In the genomic region with DNA sequence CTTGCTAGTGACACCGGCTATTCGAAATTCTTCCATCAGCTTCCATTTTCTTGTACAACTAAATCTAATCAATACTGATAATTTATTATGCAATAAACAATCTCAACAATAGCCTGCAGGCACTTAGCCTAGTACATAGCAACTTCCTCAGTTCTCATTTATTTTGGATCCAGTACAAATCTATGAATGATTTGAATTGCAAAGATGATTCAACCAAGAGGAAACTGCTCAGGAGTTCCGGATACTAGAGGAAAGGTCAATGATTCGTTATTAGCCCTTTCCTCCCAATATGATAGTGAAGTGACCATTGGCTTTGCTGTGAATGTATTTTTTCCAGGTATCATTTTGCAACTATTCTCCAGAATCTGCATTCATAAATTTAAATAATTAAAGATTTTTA, we compare ENCODE assay signal across 17 cellular contexts.
A peak's percentile ranks its signal among the peaks of the same experiment; 100 is the strongest.
DNase-seq lines count a peak whose midpoint lies in the region; ATAC-seq, FAIRE-seq and TF ChIP-seq lines count a peak whose summit lies in the region.
"Had no signal": no experiment of that assay in that cellular context is flagged by ENCODE, and none has a peak within 500 bp of the region (broad histone marks: within the 10 kb centered on the region; RNA-seq: fewer than 3 reads in every experiment).

No MANE protein-coding gene starts in this region.

- TF ChIP-seq POLR2A in GM12891 (IDR thresholded peaks at IDR 0.05; ENCODE audit: low read depth, low read length), result no peak

- 56% methylated on average over 4 of the region's 4 CpGs for WGBS in right cardiac atrium

- no peak for FAIRE-seq in GM12891 (lab: Jason Lieb, UNC)
- FAIRE-seq: D721Med, GM19239, H54 had no signal

- H3K27me3 ChIP-seq in left ventricle myocardium inferior (ENCODE audit: low read depth), result no peaks in the 10 kb centered on the region
- H3K27me3 ChIP-seq in right cardiac atrium (ENCODE audit: control insufficient read depth, insufficient read depth), result no peaks in the 10 kb centered on the region
- H3K27me3 ChIP-seq in SJCRH30, result no peaks in the 10 kb centered on the region

- H3K27ac ChIP-seq in left ventricle myocardium inferior (replicated peaks) (peak overlapping the region; percentile 14), right cardiac atrium (ENCODE audit: low read length) (no peak overlapping the region), SJCRH30 (no peak overlapping the region)
- H3K27ac ChIP-seq: 22Rv1, GM23248 had no signal

- intact Hi-C loops in left ventricle myocardium inferior (cut with micrococcal nuclease) (no loop called here), right cardiac atrium (cut with DNase I) (no loop called here)

- H3K36me3 ChIP-seq in left ventricle myocardium inferior (no peaks in the 10 kb centered on the region), SJCRH30 (no peaks in the 10 kb centered on the region)

- TF ChIP-seq CTCF in left ventricle myocardium inferior (IDR thresholded peaks at IDR 0.05; ENCODE audit: borderline replicate concordance) (no peak), fibroblast of mammary gland (conservative IDR thresholded peaks at IDR 0.05; ENCODE audit: control insufficient read depth, insufficient read depth, low read depth, low read length) (no peak)

- no peaks in the 10 kb centered on the region for H3K9me3 ChIP-seq in left ventricle myocardium inferior (replicated peaks)
- H3K9me3 ChIP-seq in right cardiac atrium (ENCODE audit: control insufficient read depth, low read length), result no peaks in the 10 kb centered on the region
- no peaks in the 10 kb centered on the region for H3K9me3 ChIP-seq in SJCRH30 (replicated peaks)

- ATAC-seq in right cardiac atrium (no peak), GM21528 (IDR thresholded peaks at IDR 0.05; ENCODE audit: low FRiP score, unreplicated experiment) (no peak)
- ATAC-seq: CD8-positive, alpha-beta T cell had no signal

- DNase-seq in left ventricle myocardium inferior (no peak), right cardiac atrium (no peak), fibroblast of mammary gland (ENCODE audit: low read depth) (peak; percentile 2), iris pigment epithelial cell (ENCODE audit: low read depth) (peak; percentile 2), GM12891 (ENCODE audit: insufficient read length, low spot score) (no peak), SJCRH30 (no peak)
- DNase-seq: CD8-positive, alpha-beta T cell; COR-L47; DMS153; DMS79 treated with DMSO at 0.1 percent for 48 hours; EL; GM23248 had no signal

- H3K4me3 ChIP-seq in left ventricle myocardium inferior, result no peak overlapping the region
- no peak overlapping the region for H3K4me3 ChIP-seq in right cardiac atrium (ENCODE audit: low read length)
- H3K4me3 ChIP-seq in fibroblast of mammary gland (ENCODE audit: control insufficient read depth, low read depth, low read length), result no peak overlapping the region
- H3K4me3 ChIP-seq in SJCRH30, result no peak overlapping the region
- H3K4me3 ChIP-seq: GM23248 had no signal

- H3K4me1 ChIP-seq in left ventricle myocardium inferior (peaks cover 31% of the 10 kb centered on the region), right cardiac atrium (ENCODE audit: control insufficient read depth, insufficient read depth, low read length) (peaks cover 3% of the 10 kb centered on the region), SJCRH30 (no peaks in the 10 kb centered on the region)

TF ChIP-seq in GM12891, 5 proteins besides CTCF, POLR2A, EP300 and RAD21:
- TF ChIP-seq SPI1 (IDR thresholded peaks at IDR 0.05; ENCODE audit: low read depth, low read length), result no peak
- TF ChIP-seq POU2F2 (IDR thresholded peaks at IDR 0.05; ENCODE audit: low read depth, low read length), result no peak
- no peak for TF ChIP-seq PAX5 (IDR thresholded peaks at IDR 0.05; ENCODE audit: insufficient read depth, low read length, severe bottlenecking)
- no peak for TF ChIP-seq TAF1 (IDR thresholded peaks at IDR 0.05; ENCODE audit: low read depth, low read length)
- no peak for TF ChIP-seq POLR2AphosphoS5 (IDR thresholded peaks at IDR 0.05; ENCODE audit: low read depth, low read length)

Comparison
In these comparisons a context has a peak if more than half of its experiments do, and no peak if none do; other contexts are left out.
1. DNase-seq: peak in fibroblast of mammary gland (single experiment) and iris pigment epithelial cell (single experiment); none in left ventricle myocardium inferior (single experiment), right cardiac atrium (0 of 3), GM12891 (single experiment) and SJCRH30 (0 of 2).